ENCODE assay signal across 20 cellular contexts in the genomic region with DNA sequence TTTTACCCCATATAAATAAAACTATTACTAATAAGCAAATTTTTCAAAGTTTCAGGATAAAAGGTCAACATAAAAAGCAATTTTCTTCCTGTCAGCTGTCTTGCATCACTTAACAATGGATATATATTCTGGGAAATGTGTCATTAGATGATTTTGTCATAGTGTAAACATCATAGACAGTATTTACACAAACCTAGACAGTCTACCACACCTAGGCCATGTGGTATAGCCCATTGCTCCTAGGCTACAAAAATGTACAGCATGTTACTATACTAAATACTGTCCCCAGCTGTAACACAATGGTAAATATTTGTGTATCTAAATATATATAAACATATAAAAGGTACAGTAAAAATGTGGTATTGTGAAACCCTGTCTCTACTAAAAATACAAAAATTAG.
DNase-seq lines count a peak whose midpoint lies in the region; ATAC-seq and TF ChIP-seq lines count a peak whose summit lies in the region.
"Had no signal": no experiment of that assay in that cellular context is flagged by ENCODE, and none has a peak within 500 bp of the region (broad histone marks: within the 10 kb centered on the region; RNA-seq: fewer than 3 reads in every experiment).

No MANE protein-coding gene starts in this region.

- ATAC-seq in body of pancreas: peak; percentile 18
- peak; percentile 79 for ATAC-seq in left colon
- no peak for ATAC-seq in Right ventricle myocardium inferior
- ATAC-seq: K562 had no signal

- no peaks in the 10 kb centered on the region for H3K27me3 ChIP-seq in body of pancreas
- no peaks in the 10 kb centered on the region for H3K27me3 ChIP-seq in ovary

- TF ChIP-seq EP300 in ovary (IDR thresholded peaks at IDR 0.05): no peak

- H3K36me3 ChIP-seq in body of pancreas (replicated peaks in 1 of 2; ENCODE audit: insufficient read depth in 1 of 2, low read depth in 2 of 2): no peaks in the 10 kb centered on the region
- no peaks in the 10 kb centered on the region for H3K36me3 ChIP-seq in ovary

- intact Hi-C loops in body of pancreas (cut with DNase I) (no loop called here), left colon (cut with DNase I, micrococcal nuclease) (no loop called here), posterior vena cava (cut with DNase I) (no loop called here), ovary (cut with DNase I) (no loop called here), Right ventricle myocardium inferior (cut with DNase I) (no loop called here)

- peak; percentile 76 for DNase-seq in DMS53 (lab: John Stamatoyannopoulos, UW)
- peak; percentile 37 for DNase-seq in NCI-H2029 (lab: John Stamatoyannopoulos, UW)
- DNase-seq in body of pancreas: no peak
- no peak for DNase-seq in left colon
- no peak for DNase-seq in posterior vena cava (ENCODE audit: low spot score)
- no peak for DNase-seq in ovary
- no peak for DNase-seq in NCI-H2171 (lab: John Stamatoyannopoulos, UW)
- no peak for DNase-seq in Right ventricle myocardium inferior (ENCODE audit: missing footprints)
- DNase-seq: ACHN, AML-193, COR-L47, DMS79, GOT3, NCI-H1436 treated with DMSO at 0.1 percent for 48 hours, NCI-H2081 treated with DMSO at 0.1 percent for 48 hours, NCI-H2227 treated with DMSO at 0.1 percent for 48 hours, NCI-H524 treated with DMSO at 0.1 percent for 48 hours, OCI-M1 had no signal

- H3K4me3 ChIP-seq in body of pancreas: no peak overlapping the region
- H3K4me3 ChIP-seq in ovary: no peak overlapping the region
- H3K4me3 ChIP-seq: K562 had no signal

- H3K27ac ChIP-seq in body of pancreas (no peak overlapping the region), ovary (no peak overlapping the region)
- H3K27ac ChIP-seq: RWPE1 had no signal

- no peaks in the 10 kb centered on the region for H3K9me3 ChIP-seq in body of pancreas
- H3K9me3 ChIP-seq in ovary: no peaks in the 10 kb centered on the region

- no peaks in the 10 kb centered on the region for H3K4me1 ChIP-seq in body of pancreas
- H3K4me1 ChIP-seq in ovary (ENCODE audit: insufficient read depth): no peaks in the 10 kb centered on the region

- TF ChIP-seq POLR2A in body of pancreas (IDR thresholded peaks at IDR 0.05) (no peak), ovary (IDR thresholded peaks at IDR 0.05) (no peak)

- TF ChIP-seq CTCF in body of pancreas (IDR thresholded peaks at IDR 0.05) (no peak), ovary (IDR thresholded peaks at IDR 0.05) (no peak)

Comparison
In these comparisons a context has a peak if more than half of its experiments do, and no peak if none do; other contexts are left out.
1. DNase-seq: peak in DMS53 (single experiment) and NCI-H2029 (single experiment); none in body of pancreas (0 of 4), left colon (0 of 2), posterior vena cava (single experiment), ovary (0 of 5), NCI-H2171 (single experiment) and Right ventricle myocardium inferior (single experiment).